In the genomic region with DNA sequence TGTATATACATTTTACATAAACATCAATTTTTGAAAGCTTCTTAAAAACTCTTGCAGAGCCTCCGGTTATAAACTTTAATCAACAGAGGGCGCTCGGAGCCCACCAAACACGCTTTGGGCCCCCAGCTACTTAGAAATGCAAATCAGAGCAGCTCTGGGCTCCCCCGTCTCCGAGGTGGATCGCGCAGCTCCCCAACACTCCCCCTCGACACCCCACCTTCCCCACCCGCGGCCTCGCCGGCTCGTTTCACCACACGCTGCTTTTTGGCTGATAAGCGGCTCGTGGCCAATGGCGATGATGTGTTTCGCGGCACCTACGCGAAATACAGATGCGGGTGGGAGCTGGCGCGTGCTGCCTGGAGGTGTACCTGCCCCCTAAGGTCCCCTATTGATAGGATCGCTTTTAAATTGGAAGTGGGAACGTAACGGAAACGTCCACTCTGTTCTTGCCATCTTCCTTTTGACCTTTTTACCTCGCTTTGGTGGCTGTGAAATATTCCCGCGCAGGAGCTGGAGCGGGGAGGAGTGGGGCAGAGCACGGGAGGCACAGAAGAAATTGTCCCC, we compare ENCODE assay signal across 1 cellular context.
TF ChIP-seq lines count a peak whose summit lies in the region.

No MANE protein-coding gene starts in this region.

TF ChIP-seq in SK-N-SH treated with all-trans-retinoic acid at 6 μM for 48 hours, 23 proteins besides CTCF, POLR2A, EP300 and RAD21 (continued from another document):
- TF ChIP-seq, protein P1, sequence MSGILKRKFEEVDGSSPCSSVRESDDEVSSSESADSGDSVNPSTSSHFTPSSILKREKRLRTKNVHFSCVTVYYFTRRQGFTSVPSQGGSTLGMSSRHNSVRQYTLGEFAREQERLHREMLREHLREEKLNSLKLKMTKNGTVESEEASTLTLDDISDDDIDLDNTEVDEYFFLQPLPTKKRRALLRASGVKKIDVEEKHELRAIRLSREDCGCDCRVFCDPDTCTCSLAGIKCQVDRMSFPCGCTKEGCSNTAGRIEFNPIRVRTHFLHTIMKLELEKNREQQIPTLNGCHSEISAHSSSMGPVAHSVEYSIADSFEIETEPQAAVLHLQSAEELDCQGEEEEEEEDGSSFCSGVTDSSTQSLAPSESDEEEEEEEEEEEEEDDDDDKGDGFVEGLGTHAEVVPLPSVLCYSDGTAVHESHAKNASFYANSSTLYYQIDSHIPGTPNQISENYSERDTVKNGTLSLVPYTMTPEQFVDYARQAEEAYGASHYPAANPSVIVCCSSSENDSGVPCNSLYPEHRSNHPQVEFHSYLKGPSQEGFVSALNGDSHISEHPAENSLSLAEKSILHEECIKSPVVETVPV (CRISPR knock-in tag; IDR thresholded peaks at IDR 0.05) = no peak
- no peak for TF ChIP-seq SNAI2 (CRISPR knock-in tag; IDR thresholded peaks at IDR 0.05)
- no peak for TF ChIP-seq OSR1 (CRISPR knock-in tag; IDR thresholded peaks at IDR 0.05)
- TF ChIP-seq ISL1 (CRISPR knock-in tag; IDR thresholded peaks at IDR 0.05) = no peak
- TF ChIP-seq ZNF70 (CRISPR knock-in tag; IDR thresholded peaks at IDR 0.05) = no peak
- no peak for TF ChIP-seq PPARA (CRISPR knock-in tag; IDR thresholded peaks at IDR 0.05; ENCODE audit: borderline replicate concordance)
